8 cellular contexts compared by ENCODE assay signal in the genomic region with DNA sequence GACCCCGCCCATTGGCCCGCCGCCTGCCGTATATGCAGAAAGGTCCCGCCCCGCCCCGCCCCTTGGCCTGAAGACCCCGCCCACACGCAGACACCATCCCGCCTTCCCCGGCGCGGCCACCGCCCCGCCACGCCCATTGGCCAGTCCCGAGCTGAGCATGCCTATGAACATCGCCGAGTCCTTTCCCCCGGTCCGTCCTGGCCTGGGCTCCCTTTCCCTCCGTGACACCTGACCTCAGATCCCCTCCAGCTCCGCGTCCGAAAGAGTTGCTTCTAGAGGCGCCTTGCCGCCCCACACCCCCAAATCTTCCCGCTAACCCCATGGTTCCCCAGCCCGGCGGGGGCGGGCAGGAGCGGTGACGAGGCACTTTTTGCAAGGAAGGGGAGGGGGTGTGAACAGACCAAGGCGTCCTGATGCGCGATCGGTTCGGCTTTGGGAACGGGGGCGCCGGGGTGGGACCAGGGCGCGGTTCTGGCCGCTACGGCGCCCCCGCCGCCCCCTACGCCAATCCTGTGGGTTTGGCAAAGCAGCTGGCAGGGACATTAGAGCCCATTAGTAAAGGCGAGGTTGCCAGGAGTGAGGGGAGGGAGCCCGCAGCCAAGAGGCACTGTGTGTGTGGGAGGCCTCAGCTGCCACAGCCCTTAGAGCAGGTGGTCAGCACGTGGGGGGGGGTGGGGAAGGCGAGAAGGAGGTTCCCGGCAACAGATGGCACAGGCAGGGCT. TPM values are rescaled to one million over a fixed set of nuclear protein-coding genes. Genes with fewer than 3 reads are reported as not detected.
A peak's percentile ranks its signal among the peaks of the same experiment; 100 is the strongest.
DNase-seq lines count a peak whose midpoint lies in the region; ATAC-seq, FAIRE-seq and TF ChIP-seq lines count a peak whose summit lies in the region.

No MANE protein-coding gene starts in this region.

- TF ChIP-seq EP300 in SK-N-SH (IDR thresholded peaks at IDR 0.05; ENCODE audit: borderline replicate concordance in 1 of 2, low read depth in 1 of 2, low read length in 1 of 2) (no peak), suprapubic skin (IDR thresholded peaks at IDR 0.05) (no peak)

- H3K27me3 Mint-ChIP-seq in activated naive CD4-positive, alpha-beta T cell treated with anti-CD3 and anti-CD28 coated beads, Interleukin-2, amount 50 U/mL, for 24 hours: no peaks in the 10 kb centered on the region

- H3K79me2 ChIP-seq in SK-N-SH (ENCODE audit: insufficient read depth): peaks cover 36% of the 10 kb centered on the region

- FAIRE-seq in H54 (lab: Jason Lieb, UNC): no peak

- H3K36me3 Mint-ChIP-seq in activated naive CD4-positive, alpha-beta T cell treated with anti-CD3 and anti-CD28 coated beads, Interleukin-2, amount 50 U/mL, for 24 hours: no peaks in the 10 kb centered on the region

- WGBS in SK-N-SH (ENCODE audit: low lambda C conversion rate): 1% methylated on average over 19 of the region's 54 CpGs
- WGBS in suprapubic skin: under 1% methylated on average over 37 of the region's 54 CpGs

- TF ChIP-seq POLR2A in H54 (IDR thresholded peaks at IDR 0.05; ENCODE audit: low read depth, low read length) (peak; percentile 50; the same call in 1 of the 2 replicates), suprapubic skin (IDR thresholded peaks at IDR 0.05) (peak in 1 of 2 donors; percentile 13)

- H3K4me1 ChIP-seq in SK-N-SH (ENCODE audit: control insufficient read depth in 1 of 2, insufficient read depth in 2 of 2, low read depth in 1 of 2, low read length in 1 of 2) (peaks cover 9 to 28% of the 10 kb centered on the region in 2 experiments; a peak in 2 of 4 replicates), suprapubic skin (peaks cover 54% of the 10 kb centered on the region)

- peak overlapping the region; percentile 97 for H3K4me3 Mint-ChIP-seq in activated naive CD4-positive, alpha-beta T cell treated with anti-CD3 and anti-CD28 coated beads, Interleukin-2, amount 50 U/mL, for 24 hours

- no peaks in the 10 kb centered on the region for H3K9me3 Mint-ChIP-seq in activated naive CD4-positive, alpha-beta T cell treated with anti-CD3 and anti-CD28 coated beads, Interleukin-2, amount 50 U/mL, for 24 hours

- POLR2A ChIA-PET in SK-N-SH (lab: Yijun Ruan, JAX): interaction anchor here (0.7 to 2.1 kb wide), 8 partner anchors 8 to 107 kb away, joined by 3 to 15 read pairs (median 4); partner anchors contain the start of genes COQ8B and ITPKC

- H3K27me3 ChIP-seq in SK-N-SH (ENCODE audit: insufficient read depth) (no peaks in the 10 kb centered on the region), suprapubic skin (no peaks in the 10 kb centered on the region)

- no peak for TF ChIP-seq RAD21 in SK-N-SH (IDR thresholded peaks at IDR 0.05; ENCODE audit: low read length)

- H3K36me3 ChIP-seq in SK-N-SH (replicated peaks in 1 of 2; ENCODE audit: control insufficient read depth in 1 of 2, insufficient read depth in 2 of 2, low read length in 1 of 2) (peaks cover under 1 to 19% of the 10 kb centered on the region in 2 experiments), suprapubic skin (peaks cover 32% of the 10 kb centered on the region)

- TF ChIP-seq CTCF in SK-N-SH (IDR thresholded peaks at IDR 0.05) (no peak), omental fat pad (IDR thresholded peaks at IDR 0.05) (no peak), suprapubic skin (IDR thresholded peaks at IDR 0.05) (no peak)

- peaks cover 4% of the 10 kb centered on the region for H3K4me1 Mint-ChIP-seq in activated naive CD4-positive, alpha-beta T cell treated with anti-CD3 and anti-CD28 coated beads, Interleukin-2, amount 50 U/mL, for 24 hours

- H2AFZ ChIP-seq in SK-N-SH (ENCODE audit: low read depth): peak overlapping the region; percentile 69; the same call in 1 of the 2 replicates

- H3K27ac ChIP-seq in SK-N-SH (ENCODE audit: low read depth in 2 of 2, low read length in 1 of 2) (peak overlapping the region; percentile 88 to 90), suprapubic skin (peak overlapping the region; percentile 89)

- peak overlapping the region; percentile 88 for H3K9ac ChIP-seq in SK-N-SH

- H3K4me2 ChIP-seq in SK-N-SH: peak overlapping the region; percentile 99

- H3K9me2 ChIP-seq in SK-N-SH: no peaks in the 10 kb centered on the region

- H3K9me3 ChIP-seq in SK-N-SH (no peaks in the 10 kb centered on the region), suprapubic skin (no peaks in the 10 kb centered on the region)

- peaks cover 26% of the 10 kb centered on the region for H4K20me1 ChIP-seq in SK-N-SH (ENCODE audit: insufficient read depth)

- peak overlapping the region; percentile 69 to 71 for H3K4me3 ChIP-seq in SK-N-SH (ENCODE audit: low read depth in 2 of 2, low read length in 1 of 2)
- peak overlapping the region; percentile 69 for H3K4me3 ChIP-seq in suprapubic skin

- DNase-seq in DMS153 (lab: John Stamatoyannopoulos, UW) (peak; percentile 78), H54 (ENCODE audit: insufficient read length, low spot score) (peak; percentile 99), NCI-H1092 (lab: John Stamatoyannopoulos, UW) (peak; percentile 78), SK-N-SH (peak; percentile 83), globus pallidus (ENCODE audit: low spot score) (peak; percentile 87), omental fat pad (ENCODE audit: low spot score) (peak; percentile 95), suprapubic skin (ENCODE audit: low spot score in 2 of 2) (peak; percentile 97 to 98)

- CTCF ChIA-PET in SK-N-SH (lab: Yijun Ruan, JAX): interaction anchor here (0.8 to 1.3 kb wide), 5 partner anchors 27 to 108 kb away, joined by 3 to 6 read pairs (median 5); partner anchors contain the start of gene EGLN2

- H3F3A ChIP-seq in SK-N-SH (replicated peaks; ENCODE audit: insufficient read depth): peaks cover 6% of the 10 kb centered on the region

- peak; percentile 81 for ATAC-seq in omental fat pad (ENCODE audit: low FRiP score)

- H3K27ac Mint-ChIP-seq in activated naive CD4-positive, alpha-beta T cell treated with anti-CD3 and anti-CD28 coated beads, Interleukin-2, amount 50 U/mL, for 24 hours: peak overlapping the region; percentile 97

TF ChIP-seq in SK-N-SH, 30 proteins besides CTCF, POLR2A, EP300 and RAD21 (continues in another document):
- TF ChIP-seq MEF2A (IDR thresholded peaks at IDR 0.05; ENCODE audit: borderline replicate concordance, low read depth) (no peak), FOXM1 (IDR thresholded peaks at IDR 0.05; ENCODE audit: low read depth) (no peak), POLR2AphosphoS5 (IDR thresholded peaks at IDR 0.05; ENCODE audit: low read depth, low read length) (0 out of 2 replicates have a peak, but pooled peaks have one; percentile 9), RFX5 (IDR thresholded peaks at IDR 0.05; ENCODE audit: low read length) (no peak), RXRA (IDR thresholded peaks at IDR 0.05; ENCODE audit: borderline replicate concordance, low read depth) (no peak), RCOR1 (IDR thresholded peaks at IDR 0.05; ENCODE audit: low read length) (no peak), TEAD4 (IDR thresholded peaks at IDR 0.05; ENCODE audit: borderline replicate concordance, insufficient read depth) (no peak), CHD2 (IDR thresholded peaks at IDR 0.05; ENCODE audit: low read length, partially characterized antibody) (peak; percentile 65), FOSL2 (IDR thresholded peaks at IDR 0.05; ENCODE audit: borderline replicate concordance, low read depth) (no peak), USF2 (IDR thresholded peaks at IDR 0.05; ENCODE audit: borderline replicate concordance, low read depth, low read length) (no peak), TCF12 (IDR thresholded peaks at IDR 0.05) (peak; percentile 89)
- TF ChIP-seq, protein P1, sequence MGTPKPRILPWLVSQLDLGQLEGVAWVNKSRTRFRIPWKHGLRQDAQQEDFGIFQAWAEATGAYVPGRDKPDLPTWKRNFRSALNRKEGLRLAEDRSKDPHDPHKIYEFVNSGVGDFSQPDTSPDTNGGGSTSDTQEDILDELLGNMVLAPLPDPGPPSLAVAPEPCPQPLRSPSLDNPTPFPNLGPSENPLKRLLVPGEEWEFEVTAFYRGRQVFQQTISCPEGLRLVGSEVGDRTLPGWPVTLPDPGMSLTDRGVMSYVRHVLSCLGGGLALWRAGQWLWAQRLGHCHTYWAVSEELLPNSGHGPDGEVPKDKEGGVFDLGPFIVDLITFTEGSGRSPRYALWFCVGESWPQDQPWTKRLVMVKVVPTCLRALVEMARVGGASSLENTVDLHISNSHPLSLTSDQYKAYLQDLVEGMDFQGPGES (IDR thresholded peaks at IDR 0.05; ENCODE audit: low read depth, low read length): no peak
- TF ChIP-seq, protein P2, sequence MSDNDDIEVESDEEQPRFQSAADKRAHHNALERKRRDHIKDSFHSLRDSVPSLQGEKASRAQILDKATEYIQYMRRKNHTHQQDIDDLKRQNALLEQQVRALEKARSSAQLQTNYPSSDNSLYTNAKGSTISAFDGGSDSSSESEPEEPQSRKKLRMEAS (IDR thresholded peaks at IDR 0.05; ENCODE audit: low read depth): peak; percentile 98

RNA-seq across cellular contexts. Expression of gene NUMBL, which starts 0.4 kb away (rescaled TPM):
- polyA plus RNA-seq in SK-N-SH (2012; rRNA removed): 38.8 and 54.6 TPM in 2 replicates
- 28.0 and 28.5 TPM in 2 replicates for polyA plus RNA-seq in SK-N-SH (2012; cell fraction: cytosol; rRNA removed)
- 131 and 179 TPM in 2 replicates for polyA plus RNA-seq in SK-N-SH (2012; cell fraction: nucleus; rRNA removed)
- total RNA-seq in omental fat pad (100 to 1,000 TPM in 1 of 4 donors, 10 to 100 TPM in 3; 38.2 to 143 (median 45.3) TPM), suprapubic skin (10 to 100 TPM; 20.5 to 38.2 (median 29.3) TPM)

RNA-seq across cellular contexts. Expression of gene COQ8B, which starts 25.8 kb away (rescaled TPM):
- polyA plus RNA-seq in SK-N-SH (2012; rRNA removed): 41.9 and 43.8 TPM in 2 replicates
- polyA plus RNA-seq in SK-N-SH (2012; cell fraction: cytosol; rRNA removed): 15.9 and 22.5 TPM in 2 replicates
- polyA plus RNA-seq in SK-N-SH (2012; cell fraction: nucleus; rRNA removed): 115 and 123 TPM in 2 replicates
- 10 to 100 TPM; 22.1 to 38.8 (median 28.1) TPM for total RNA-seq in omental fat pad
- total RNA-seq in suprapubic skin: 10 to 100 TPM; 31.2 to 53.8 (median 39.3) TPM

RNA-seq across cellular contexts. Expression of gene ITPKC, which starts 26.1 kb away (rescaled TPM):
- polyA plus RNA-seq in SK-N-SH (2012; rRNA removed): 6.3 and 7.4 TPM in 2 replicates
- 4.2 and 5.7 TPM in 2 replicates for polyA plus RNA-seq in SK-N-SH (2012; cell fraction: cytosol; rRNA removed)
- polyA plus RNA-seq in SK-N-SH (2012; cell fraction: nucleus; rRNA removed): 11.9 and 12.2 TPM in 2 replicates
- total RNA-seq in omental fat pad: 100 to 1,000 TPM in 2 of 4 donors, 10 to 100 TPM in 2; 39.3 to 118 (median 91.9) TPM
- 10 to 100 TPM; 52.9 to 93.8 (median 70.9) TPM for total RNA-seq in suprapubic skin

RNA-seq across cellular contexts. Expression of gene ACTMAP, which starts 59.4 kb away (rescaled TPM):
- 4.5 and 6.4 TPM in 2 replicates for polyA plus RNA-seq in SK-N-SH (2012; rRNA removed)
- polyA plus RNA-seq in SK-N-SH (2012; cell fraction: cytosol; rRNA removed): 3.1 and 3.7 TPM in 2 replicates
- polyA plus RNA-seq in SK-N-SH (2012; cell fraction: nucleus; rRNA removed): 12.9 and 13.9 TPM in 2 replicates
- 1 to 10 TPM; 3.2 to 3.8 (median 3.5) TPM for total RNA-seq in omental fat pad
- 1 to 10 TPM; 3.8 to 9.9 (median 5.4) TPM for total RNA-seq in suprapubic skin

Comparison
In these comparisons a context has a peak if more than half of its experiments do, and no peak if none do; other contexts are left out.
1. Peak in every context shown above with its lines: DNase-seq, ATAC-seq, H3K4me3 ChIP-seq and H3K27ac ChIP-seq.